In the genomic region with DNA sequence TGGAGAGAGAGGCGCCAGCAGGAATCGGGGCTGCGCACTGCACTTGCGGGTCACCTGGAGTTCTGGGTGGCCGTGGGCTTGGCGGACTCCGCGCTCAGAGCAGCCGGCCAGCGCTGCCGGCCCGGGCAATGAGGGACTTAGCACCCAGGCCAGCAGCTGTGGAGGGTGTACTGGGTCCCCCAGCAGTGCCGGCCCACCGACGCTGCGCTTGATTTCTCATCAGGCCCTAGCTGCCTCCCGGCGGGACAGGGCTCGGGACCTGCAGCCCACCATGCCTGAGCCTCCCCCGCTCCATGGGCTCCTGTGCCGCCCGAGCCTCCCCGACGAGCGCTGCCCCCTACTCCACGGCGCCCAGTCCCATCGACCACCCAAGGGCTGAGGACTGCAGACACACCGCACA, we compare ENCODE assay signal across 39 cellular contexts.
"Had no signal": no experiment of that assay in that cellular context is flagged by ENCODE, and none has a peak within 500 bp of the region (broad histone marks: within the 10 kb centered on the region; RNA-seq: fewer than 3 reads in every experiment).

No MANE protein-coding gene starts in this region.

- H3K27me3 ChIP-seq: adrenal gland, ascending aorta, body of pancreas, brain microvascular endothelial cell, breast epithelium, cardiac muscle cell had no signal

- DNase-seq: activated effector memory CD4-positive, alpha-beta T cell treated with anti-CD3 and anti-CD28 coated beads, Interleukin-2, amount 50 U/mL, for 16 hours; activated effector memory CD4-positive, alpha-beta T cell treated with Interleukin-2 at 50 U/mL for 16 hours; activated gamma-delta T cell; activated gamma-delta T cell treated with Interleukin-2 at 50 U/mL for 16 hours; activated naive CD4-positive, alpha-beta T cell; activated naive CD4-positive, alpha-beta T cell treated with anti-CD3 and anti-CD28 coated beads for 36 hours; activated naive CD4-positive, alpha-beta T cell treated with anti-CD3 and anti-CD28 coated beads, Interleukin-2, amount 10 ng/mL, durations not matched to agents 7 days and 5 days; activated naive CD4-positive, alpha-beta T cell treated with anti-CD3 and anti-CD28 coated beads, Interleukin-2, amount 50 U/mL, for 16 hours; activated naive CD4-positive, alpha-beta T cell treated with Interleukin-2 at 50 U/mL for 16 hours; activated naive CD8-positive, alpha-beta T cell treated with anti-CD3 and anti-CD28 coated beads for 36 hours; activated naive CD8-positive, alpha-beta T cell treated with anti-CD3 and anti-CD28 coated beads, Interleukin-2, amount 10 ng/mL, durations not matched to agents 7 days and 5 days; activated naive CD8-positive, alpha-beta T cell treated with anti-CD3 and anti-CD28 coated beads, Interleukin-2, amount 50 U/mL, for 24 hours; activated T-cell treated with anti-CD3 and anti-CD28 coated beads for 4 hours; activated T-cell treated with anti-CD3 and anti-CD28 coated beads, Interleukin-2, amount 50 U/mL, for 1 hour; activated T-cell treated with anti-CD3 and anti-CD28 coated beads, Interleukin-2, amount 50 U/mL, for 24 hours; activated T-cell treated with anti-CD3 and anti-CD28 coated beads, Interleukin-2, amount 50 U/mL, for 4 hours; activated T-cell treated with anti-CD3 and anti-CD28 coated beads, Interleukin-2, amount 50 U/mL, for 48 hours; activated T-cell treated with anti-CD3 and anti-CD28 coated beads, Interleukin-2, amount 50 U/mL, for 72 hours; adrenal gland; amniotic stem cell; amygdala; anterior cingulate cortex; aorta; body of pancreas; brain microvascular endothelial cell; caudate nucleus; central memory CD4-positive, alpha-beta T cell; cerebellar nuclear complex had no signal

- H3K9me3 Mint-ChIP-seq: activated naive CD4-positive, alpha-beta T cell treated with anti-CD3 and anti-CD28 coated beads, Interleukin-2, amount 50 U/mL, for 24 hours; activated naive CD8-positive, alpha-beta T cell treated with anti-CD3 and anti-CD28 coated beads for 36 hours; activated T-helper 2 cell treated with anti-CD3 and anti-CD28 coated beads, Interferon-gamma antibody, Interleukin-2, Interleukin-4, amounts not matched to agents 10 μg/mL and 5 μg/mL and 100 μg/mL, durations not matched to agents 14 hours and 24 hours and 36 hours; central memory CD8-positive, alpha-beta T cell had no signal

- H3K4me3 ChIP-seq: adrenal gland, ascending aorta, body of pancreas, breast epithelium, cardiac muscle cell had no signal

- H3K27ac Mint-ChIP-seq: activated naive CD4-positive, alpha-beta T cell treated with anti-CD3 and anti-CD28 coated beads for 36 hours; activated naive CD4-positive, alpha-beta T cell treated with anti-CD3 and anti-CD28 coated beads, Interleukin-2, amount 10 ng/mL, durations not matched to agents 7 days and 5 days; activated naive CD4-positive, alpha-beta T cell treated with anti-CD3 and anti-CD28 coated beads, Interleukin-2, amount 50 U/mL, for 24 hours; activated naive CD4-positive, alpha-beta T cell treated with anti-CD3 and anti-CD28 coated beads, Interleukin-2, amount 50 U/mL, for 72 hours; activated naive CD8-positive, alpha-beta T cell; activated naive CD8-positive, alpha-beta T cell treated with anti-CD3 and anti-CD28 coated beads for 36 hours; activated naive CD8-positive, alpha-beta T cell treated with anti-CD3 and anti-CD28 coated beads, Interleukin-2, amount 10 ng/mL, durations not matched to agents 7 days and 5 days; activated naive CD8-positive, alpha-beta T cell treated with anti-CD3 and anti-CD28 coated beads, Interleukin-2, amount 50 U/mL, for 24 hours; activated T-cell treated with anti-CD3 and anti-CD28 coated beads, Interleukin-2, amount 50 U/mL, for 24 hours; activated T-cell treated with anti-CD3 and anti-CD28 coated beads, Interleukin-2, amount 50 U/mL, for 72 hours; activated T-helper 1 cell treated with anti-CD3 and anti-CD28 coated beads, Interleukin-12 subunit alpha, Interleukin-12 subunit beta, Interleukin-2, Interleukin-4 antibody, amounts not matched to agents 30 ng/mL and 10 ng/mL and 1 ng/mL, durations not matched to agents 14 hours and 24 hours and 36 hours; activated T-helper 17 cell treated with anti-CD3 and anti-CD28 coated beads, Interleukin-2, amount 50 U/mL, for 72 hours; activated T-helper 2 cell treated with anti-CD3 and anti-CD28 coated beads, Interferon-gamma antibody, Interleukin-2, Interleukin-4, amounts not matched to agents 10 μg/mL and 5 μg/mL and 100 μg/mL, durations not matched to agents 14 hours and 24 hours and 36 hours; brain had no signal

- H3K4me3 Mint-ChIP-seq: activated naive CD4-positive, alpha-beta T cell treated with anti-CD3 and anti-CD28 coated beads for 36 hours; activated naive CD4-positive, alpha-beta T cell treated with anti-CD3 and anti-CD28 coated beads, Interleukin-2, amount 10 ng/mL, durations not matched to agents 7 days and 5 days; activated naive CD4-positive, alpha-beta T cell treated with anti-CD3 and anti-CD28 coated beads, Interleukin-2, amount 50 U/mL, for 24 hours; activated naive CD8-positive, alpha-beta T cell; activated naive CD8-positive, alpha-beta T cell treated with anti-CD3 and anti-CD28 coated beads for 36 hours; activated naive CD8-positive, alpha-beta T cell treated with anti-CD3 and anti-CD28 coated beads, Interleukin-2, amount 10 ng/mL, durations not matched to agents 7 days and 5 days; activated naive CD8-positive, alpha-beta T cell treated with anti-CD3 and anti-CD28 coated beads, Interleukin-2, amount 50 U/mL, for 24 hours; activated T-cell treated with anti-CD3 and anti-CD28 coated beads, Interleukin-2, amount 50 U/mL, for 24 hours; activated T-cell treated with anti-CD3 and anti-CD28 coated beads, Interleukin-2, amount 50 U/mL, for 4 hours; activated T-cell treated with anti-CD3 and anti-CD28 coated beads, Interleukin-2, amount 50 U/mL, for 72 hours; activated T-helper 1 cell treated with anti-CD3 and anti-CD28 coated beads, Interleukin-12 subunit alpha, Interleukin-12 subunit beta, Interleukin-2, Interleukin-4 antibody, amounts not matched to agents 30 ng/mL and 10 ng/mL and 1 ng/mL, durations not matched to agents 14 hours and 24 hours and 36 hours; activated T-helper 17 cell treated with anti-CD3 and anti-CD28 coated beads, Interleukin-2, amount 50 U/mL, for 72 hours; brain; central memory CD8-positive, alpha-beta T cell had no signal

- H3K9me3 ChIP-seq: adrenal gland, ascending aorta, body of pancreas, breast epithelium had no signal

- H3K36me3 ChIP-seq: adrenal gland, ascending aorta, brain microvascular endothelial cell, breast epithelium, cardiac muscle cell had no signal

- H3K4me1 Mint-ChIP-seq: activated naive CD4-positive, alpha-beta T cell treated with anti-CD3 and anti-CD28 coated beads, Interleukin-2, amount 10 ng/mL, durations not matched to agents 7 days and 5 days; activated naive CD4-positive, alpha-beta T cell treated with anti-CD3 and anti-CD28 coated beads, Interleukin-2, amount 50 U/mL, for 24 hours; activated naive CD8-positive, alpha-beta T cell treated with anti-CD3 and anti-CD28 coated beads for 36 hours; activated naive CD8-positive, alpha-beta T cell treated with anti-CD3 and anti-CD28 coated beads, Interleukin-2, amount 10 ng/mL, durations not matched to agents 7 days and 5 days; activated naive CD8-positive, alpha-beta T cell treated with anti-CD3 and anti-CD28 coated beads, Interleukin-2, amount 50 U/mL, for 24 hours; activated T-helper 17 cell treated with anti-CD3 and anti-CD28 coated beads, Interleukin-2, amount 50 U/mL, for 72 hours; brain; central memory CD8-positive, alpha-beta T cell had no signal

- H3K27me3 Mint-ChIP-seq: activated naive CD4-positive, alpha-beta T cell treated with anti-CD3 and anti-CD28 coated beads, Interleukin-2, amount 10 ng/mL, durations not matched to agents 7 days and 5 days; activated naive CD8-positive, alpha-beta T cell; activated naive CD8-positive, alpha-beta T cell treated with anti-CD3 and anti-CD28 coated beads, Interleukin-2, amount 10 ng/mL, durations not matched to agents 7 days and 5 days; activated T-cell treated with anti-CD3 and anti-CD28 coated beads, Interleukin-2, amount 50 U/mL, for 24 hours; activated T-helper 17 cell treated with anti-CD3 and anti-CD28 coated beads, Interleukin-2, amount 50 U/mL, for 72 hours; central memory CD8-positive, alpha-beta T cell had no signal

- H3K27ac ChIP-seq: adrenal gland, ascending aorta, body of pancreas, brain microvascular endothelial cell, breast epithelium, cardiac muscle cell had no signal

- H3K4me1 ChIP-seq: adrenal gland, ascending aorta, body of pancreas, breast epithelium had no signal

- H3K36me3 Mint-ChIP-seq: activated naive CD4-positive, alpha-beta T cell treated with anti-CD3 and anti-CD28 coated beads, Interleukin-2, amount 10 ng/mL, durations not matched to agents 7 days and 5 days; activated naive CD4-positive, alpha-beta T cell treated with anti-CD3 and anti-CD28 coated beads, Interleukin-2, amount 50 U/mL, for 24 hours; activated naive CD4-positive, alpha-beta T cell treated with anti-CD3 and anti-CD28 coated beads, Interleukin-2, amount 50 U/mL, for 72 hours; activated naive CD8-positive, alpha-beta T cell; activated naive CD8-positive, alpha-beta T cell treated with anti-CD3 and anti-CD28 coated beads for 36 hours; activated naive CD8-positive, alpha-beta T cell treated with anti-CD3 and anti-CD28 coated beads, Interleukin-2, amount 10 ng/mL, durations not matched to agents 7 days and 5 days; brain had no signal
